8 cellular contexts compared by ENCODE assay signal in genomic region chr1:77531149-77531548, GRCh38.
DNase-seq lines count a peak whose midpoint lies in the region; ATAC-seq, FAIRE-seq and TF ChIP-seq lines count a peak whose summit lies in the region.
"Not testable (repeated sequence)": the region's sequence is repeated elsewhere in the genome, so short reads cannot be mapped to it uniquely, and the experiment has no call there.

No MANE protein-coding gene starts in this region.

- H3K27ac ChIP-seq in K562 (ENCODE audit: extremely low read depth, low read depth, low read length); HepG2 (ENCODE audit: extremely low read length, insufficient read depth, low read length); naive thymus-derived CD4-positive, alpha-beta T cell (ENCODE audit: low read depth, low read length); neural progenitor cell; testis: not testable (repeated sequence)

- H3K79me2 ChIP-seq in K562 (ENCODE audit: control insufficient read depth, insufficient read depth, low read length); HepG2 (ENCODE audit: insufficient read depth, low read length); neural progenitor cell (ENCODE audit: low read depth): not testable (repeated sequence)

- not testable (repeated sequence) for H3K36me3 Mint-ChIP-seq in T-cell; WTC11; activated B cell treated with CpG ODN at 0.5 μM for 24 hours (ENCODE audit: low read depth); neural progenitor cell
- peaks cover 0 to 35% (median 30%) of the 10 kb centered on the region in 5 donors for H3K36me3 Mint-ChIP-seq in naive thymus-derived CD4-positive, alpha-beta T cell

- H3K4me1 Mint-ChIP-seq in T-cell: peaks cover 12 to 20% (median 14%) of the 10 kb centered on the region in 3 donors
- not testable (repeated sequence) for H3K4me1 Mint-ChIP-seq in WTC11, activated B cell treated with CpG ODN at 0.5 μM for 24 hours, neural progenitor cell
- H3K4me1 Mint-ChIP-seq in naive thymus-derived CD4-positive, alpha-beta T cell: peaks cover 3 to 28% (median 19%) of the 10 kb centered on the region in 7 donors

- FAIRE-seq in K562 (lab: Jason Lieb, UNC); HepG2 (lab: Jason Lieb, UNC): not testable (repeated sequence)

- H3K4me3 ChIP-seq in K562; HepG2 (replicated peaks in 1 of 3; ENCODE audit: insufficient read depth in 1 of 3, low read depth in 2 of 3, low read length in 3 of 3); naive thymus-derived CD4-positive, alpha-beta T cell (ENCODE audit: low read length); neural progenitor cell: not testable (repeated sequence)
- peak overlapping the region in 1 of 2 donors; percentile 51 for H3K4me3 ChIP-seq in testis

- H3K9ac ChIP-seq in K562 (ENCODE audit: insufficient read depth in 1 of 2, low read depth in 2 of 2, low read length in 2 of 2); HepG2 (ENCODE audit: insufficient read depth, low read depth, low read length); neural progenitor cell: not testable (repeated sequence)

- TF ChIP-seq POLR2A in K562 (conservative IDR thresholded peaks at IDR 0.05); HepG2 (IDR thresholded peaks at IDR 0.05; ENCODE audit: insufficient read depth in 1 of 2, low read depth in 2 of 2, low read length in 2 of 2); testis (IDR thresholded peaks at IDR 0.05): not testable (repeated sequence)

- not testable (repeated sequence) for BruUV-seq in K562 (replicated peaks; lab: Mats Ljungman, UMichigan); HepG2 (replicated peaks; lab: Mats Ljungman, UMichigan)

- not testable (repeated sequence) for H3K27me3 Mint-ChIP-seq in T-cell; WTC11 (ENCODE audit: low read depth); activated B cell treated with CpG ODN at 0.5 μM for 24 hours; naive thymus-derived CD4-positive, alpha-beta T cell; neural progenitor cell (ENCODE audit: insufficient read depth, low read depth)

- POLR2A ChIA-PET in T-cell (lab: Charles Lee) (interaction anchor here in 1 of 2 donors (0.6 kb wide), 1 partner anchor 385 kb away, joined by 5 read pairs; no protein-coding TSS in a partner anchor), K562 (lab: Yijun Ruan, JAX) (interaction anchor here (0.6 kb wide), 1 partner anchor 11 kb away, joined by 5 read pairs; no protein-coding TSS in a partner anchor)
- POLR2A ChIA-PET in WTC11 (lab: Charles Lee); activated B cell treated with CpG ODN at 0.5 μM for 24 hours (lab: Charles Lee); HepG2 (lab: Yijun Ruan, JAX): not testable (repeated sequence)
- POLR2A ChIA-PET in naive thymus-derived CD4-positive, alpha-beta T cell (lab: Charles Lee): interaction anchor here (1.7 kb wide), 1 partner anchor 152 kb away, joined by 4 read pairs; no protein-coding TSS in a partner anchor

- not testable (repeated sequence) for H3K36me3 ChIP-seq in K562 (ENCODE audit: control insufficient read depth, insufficient read depth, low read length); HepG2 (replicated peaks in 1 of 2; ENCODE audit: control insufficient read depth in 1 of 2, insufficient read depth in 2 of 2, low read length in 2 of 2); naive thymus-derived CD4-positive, alpha-beta T cell (ENCODE audit: control insufficient read depth in 2 of 3, insufficient read depth in 3 of 3, low read length in 3 of 3); neural progenitor cell; testis (ENCODE audit: low read depth, missing control alignments)

- CTCF ChIA-PET in T-cell (lab: Charles Lee): interaction anchor here (0.6 to 1.3 kb wide), 5 partner anchors 13 to 387 kb away, joined by 3 to 6 read pairs (median 3); no protein-coding TSS in a partner anchor
- CTCF ChIA-PET in WTC11 (lab: Charles Lee): interaction anchor here (0.8 kb wide), 1 partner anchor 16 kb away, joined by 3 read pairs; no protein-coding TSS in a partner anchor
- CTCF ChIA-PET in activated B cell treated with CpG ODN at 0.5 μM for 24 hours (lab: Charles Lee): interaction anchor here (0.7 to 1.7 kb wide), 2 partner anchors 24 to 1377 kb away, joined by 3 to 4 read pairs; no protein-coding TSS in a partner anchor
- CTCF ChIA-PET in K562 (lab: Yijun Ruan, JAX; ENCODE audit: low intra/inter-chr PET ratio); HepG2 (lab: Yijun Ruan, JAX; ENCODE audit: low intra/inter-chr PET ratio, low total read pairs): not testable (repeated sequence)
- CTCF ChIA-PET in naive thymus-derived CD4-positive, alpha-beta T cell (lab: Charles Lee): interaction anchor here (1.0 kb wide), 1 partner anchor 10 kb away, joined by 3 read pairs; no protein-coding TSS in a partner anchor

- H3K27me3 ChIP-seq in K562 (ENCODE audit: control insufficient read depth in 2 of 2, insufficient read depth in 2 of 2, low read length in 2 of 2): peaks cover 5 to 20% of the 10 kb centered on the region in 2 experiments; a peak in 3 of 5 replicates
- H3K27me3 ChIP-seq in HepG2 (ENCODE audit: control insufficient read depth in 1 of 2, insufficient read depth in 2 of 2, low read length in 2 of 2); naive thymus-derived CD4-positive, alpha-beta T cell (ENCODE audit: control insufficient read depth in 2 of 2, insufficient read depth in 2 of 2, low read length in 2 of 2); neural progenitor cell; testis: not testable (repeated sequence)

- not testable (repeated sequence) for ATAC-seq in T-cell (replicated peaks in 1 of 4); WTC11; activated B cell treated with CpG ODN at 0.5 μM for 24 hours (ENCODE audit: low read depth); K562; HepG2; naive thymus-derived CD4-positive, alpha-beta T cell

- not testable (repeated sequence) for H3K9me3 ChIP-seq in K562 (replicated peaks; ENCODE audit: control insufficient read depth, insufficient read depth, low read depth, low read length); HepG2 (ENCODE audit: low read length); naive thymus-derived CD4-positive, alpha-beta T cell (ENCODE audit: control insufficient read depth in 2 of 3, low read length in 3 of 3); neural progenitor cell (ENCODE audit: low read depth); testis

- 50% methylated on average over 7 of the region's 8 CpGs for WGBS in K562 (ENCODE audit: insufficient coverage, low coverage, missing lambda C conversion rate)
- WGBS in HepG2 (ENCODE audit: low lambda C conversion rate): 92% methylated on average over 5 of the region's 8 CpGs
- 89 to 94% methylated on average over 6 to 8 of the region's 8 CpGs for WGBS in testis, 2 donors

- TF ChIP-seq RAD21 in K562 (CRISPR knock-in tag; conservative IDR thresholded peaks at IDR 0.05 in 1 of 2, IDR thresholded peaks at IDR 0.05 in 1 of 2); HepG2 (CRISPR knock-in tag; IDR thresholded peaks at IDR 0.05): not testable (repeated sequence)

- H4K20me1 ChIP-seq in K562 (replicated peaks; ENCODE audit: control insufficient read depth, insufficient read depth, low read length); HepG2 (ENCODE audit: insufficient read depth, low read length); neural progenitor cell (ENCODE audit: low read depth): not testable (repeated sequence)

- H3K4me3 Mint-ChIP-seq in T-cell; WTC11; activated B cell treated with CpG ODN at 0.5 μM for 24 hours; naive thymus-derived CD4-positive, alpha-beta T cell; neural progenitor cell: not testable (repeated sequence)

- not testable (repeated sequence) for TF ChIP-seq CTCF in WTC11 (IDR thresholded peaks at IDR 0.05); activated B cell treated with CpG ODN at 0.5 μM for 24 hours (IDR thresholded peaks at IDR 0.05); K562 (IDR thresholded peaks at IDR 0.05 in 2 of 3, conservative IDR thresholded peaks at IDR 0.05 in 1 of 3; ENCODE audit: insufficient read depth in 2 of 3, low read depth in 1 of 3, low read length in 3 of 3); HepG2 (CRISPR knock-in tag; IDR thresholded peaks at IDR 0.05); neural progenitor cell (IDR thresholded peaks at IDR 0.05); testis (IDR thresholded peaks at IDR 0.05)

- H3K4me2 ChIP-seq in K562 (ENCODE audit: insufficient read depth, low read length); HepG2 (ENCODE audit: low read depth, low read length); neural progenitor cell: not testable (repeated sequence)

- H3F3A ChIP-seq in neural progenitor cell (ENCODE audit: low read depth): not testable (repeated sequence)

- H2AFZ ChIP-seq in K562 (ENCODE audit: low read depth, low read length); HepG2 (ENCODE audit: low read length); neural progenitor cell (replicated peaks): not testable (repeated sequence)

- not testable (repeated sequence) for TF ChIP-seq EP300 in K562 (IDR thresholded peaks at IDR 0.05; ENCODE audit: low read length); HepG2 (IDR thresholded peaks at IDR 0.05; ENCODE audit: low read depth in 2 of 2, low read length in 2 of 2); HepG2 (CRISPR knock-in tag; IDR thresholded peaks at IDR 0.05; ENCODE audit: borderline replicate concordance)

- intact Hi-C loops in activated B cell treated with CpG ODN at 0.5 μM for 24 hours (cut with micrococcal nuclease) (loop anchor here (10.0 kb wide), 4 partner anchors 584 to 1536 kb away; no protein-coding TSS in a partner anchor), K562 (cut with micrococcal nuclease) (loop anchor here (5.0 to 10.0 kb wide), 3 partner anchors 151 to 1379 kb away; partner anchors contain the start of gene ZZZ3), testis (cut with DNase I; ENCODE audit: low total_unique reads) (loop anchor here (10.0 kb wide), 1 partner anchor 386 kb away; no protein-coding TSS in a partner anchor)
- intact Hi-C loops in HepG2 (cut with micrococcal nuclease; ENCODE audit: unreplicated experiment): not testable (repeated sequence)
- intact Hi-C loops in naive thymus-derived CD4-positive, alpha-beta T cell (cut with micrococcal nuclease): loop anchor here (5.0 to 10.0 kb wide), 4 partner anchors 246 to 1539 kb away; partner anchors contain the start of gene AK5 (in 1 of the 2)

- H3K27ac Mint-ChIP-seq in T-cell: peak overlapping the region; percentile 40 to 75
- not testable (repeated sequence) for H3K27ac Mint-ChIP-seq in WTC11
- H3K27ac Mint-ChIP-seq in activated B cell treated with CpG ODN at 0.5 μM for 24 hours: peak overlapping the region; percentile 24
- peak overlapping the region in 5 of 9 donors; percentile 14 to 78 (median 42) for H3K27ac Mint-ChIP-seq in naive thymus-derived CD4-positive, alpha-beta T cell
- H3K27ac Mint-ChIP-seq in neural progenitor cell: peak overlapping the region; percentile 50

- DNase-seq in T-cell; WTC11 (ENCODE audit: low spot score); activated B cell treated with CpG ODN at 0.5 μM for 24 hours; K562 (ENCODE audit: extremely low read depth in 1 of 4, low spot score in 3 of 4); HepG2 (ENCODE audit: low spot score); naive thymus-derived CD4-positive, alpha-beta T cell; neural progenitor cell (ENCODE audit: low spot score): not testable (repeated sequence)
- peak; percentile 36 for DNase-seq in testis

- H3K9me1 ChIP-seq in K562 (ENCODE audit: control insufficient read depth, insufficient read depth, low read length): not testable (repeated sequence)

- in situ Hi-C loops in K562 (cut with MboI); HepG2 (cut with HindIII; ENCODE audit: extremely low pct_ligation_motif_present, low pct_unique_long_range_greater_than_20kb): not testable (repeated sequence)

- not testable (repeated sequence) for H3K4me1 ChIP-seq in K562 (replicated peaks in 1 of 2; ENCODE audit: control insufficient read depth in 2 of 2, insufficient read depth in 2 of 2, low read length in 2 of 2); naive thymus-derived CD4-positive, alpha-beta T cell (ENCODE audit: control insufficient read depth in 2 of 2, insufficient read depth in 2 of 2, low read length in 2 of 2); neural progenitor cell; testis
- H3K4me1 ChIP-seq in HepG2 (ENCODE audit: insufficient read depth, low read length): peaks cover 17% of the 10 kb centered on the region

- H3K9me3 Mint-ChIP-seq in T-cell; WTC11; activated B cell treated with CpG ODN at 0.5 μM for 24 hours; naive thymus-derived CD4-positive, alpha-beta T cell; neural progenitor cell: not testable (repeated sequence)
